8 cellular contexts compared by ENCODE assay signal in the genomic region with DNA sequence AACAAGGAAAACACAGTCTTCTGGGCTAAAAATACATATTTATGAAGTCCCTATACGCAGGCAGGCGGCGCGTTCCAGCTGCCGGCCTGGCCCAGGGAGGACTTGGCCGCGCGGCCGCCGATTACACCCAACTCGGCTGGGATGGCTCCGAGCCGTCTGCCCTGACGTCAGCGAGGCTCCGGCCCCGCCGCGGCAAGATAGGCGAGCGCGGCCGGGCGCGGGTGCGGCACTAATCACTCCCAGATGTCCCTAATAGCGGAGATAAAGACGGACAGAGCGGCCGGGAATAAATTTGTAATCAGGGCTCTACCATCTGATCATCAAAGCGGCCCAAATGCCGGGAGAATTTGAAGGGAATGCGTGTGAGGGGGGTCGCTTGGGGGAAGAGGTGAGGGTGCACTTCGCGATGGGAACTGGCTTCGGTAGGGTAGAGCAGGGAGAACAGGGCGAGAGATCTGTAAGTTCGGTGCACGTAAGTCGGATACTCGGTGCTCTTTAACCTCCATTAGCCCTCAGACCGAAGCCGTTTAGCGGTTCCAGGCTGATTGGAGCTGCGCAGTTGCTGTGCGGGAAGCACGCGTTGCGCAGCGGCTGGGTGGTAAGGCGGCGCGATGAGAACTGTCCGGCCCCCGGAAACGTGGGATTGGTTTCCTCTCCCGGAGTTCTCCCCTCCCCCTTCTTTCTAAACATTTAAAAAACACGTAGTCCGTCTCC. TPM values are rescaled to one million over a fixed set of nuclear protein-coding genes. Genes with fewer than 3 reads are reported as not detected.
A peak's percentile ranks its signal among the peaks of the same experiment; 100 is the strongest.
DNase-seq lines count a peak whose midpoint lies in the region; ATAC-seq and TF ChIP-seq lines count a peak whose summit lies in the region.

No MANE protein-coding gene starts in this region.

- no peaks in the 10 kb centered on the region for H3K36me3 ChIP-seq in CD4-positive, alpha-beta memory T cell (ENCODE audit: insufficient read depth, low read length)
- H3K36me3 ChIP-seq in suprapubic skin, result no peaks in the 10 kb centered on the region
- no peaks in the 10 kb centered on the region for H3K36me3 ChIP-seq in PC-3 (ENCODE audit: low read depth, low read length)

- H3F3A ChIP-seq in PC-3 (ENCODE audit: low read length, unreplicated experiment), result no peaks in the 10 kb centered on the region

- H3K4me1 Mint-ChIP-seq in CD4-positive, alpha-beta memory T cell, result peaks cover 10 to 51% (median 26%) of the 10 kb centered on the region in 4 donors

- POLR2A ChIA-PET in CD4-positive, alpha-beta memory T cell (lab: Charles Lee; ENCODE audit: partially characterized antibody), result no interaction called here
- POLR2A ChIA-PET in PC-3 (lab: Charles Lee; ENCODE audit: unreplicated experiment), result no interaction called here

- intact Hi-C loops in CD4-positive, alpha-beta memory T cell (cut with micrococcal nuclease), result no loop called here
- intact Hi-C loops in left colon (cut with DNase I, micrococcal nuclease) (no loop called here), PC-3 (cut with micrococcal nuclease) (no loop called here)

- H3K4me1 ChIP-seq in CD4-positive, alpha-beta memory T cell (ENCODE audit: insufficient read depth, low read length), result peaks cover 14% of the 10 kb centered on the region
- H3K4me1 ChIP-seq in suprapubic skin (peaks cover 48% of the 10 kb centered on the region), PC-3 (ENCODE audit: insufficient read depth, low read length) (no peaks in the 10 kb centered on the region)

- ATAC-seq in left colon (peak; percentile 78), PC-3 (no peak), HG03565 (IDR thresholded peaks at IDR 0.05; ENCODE audit: unreplicated experiment) (no peak)

- no peaks in the 10 kb centered on the region for H3K9me2 ChIP-seq in PC-3 (replicated peaks; ENCODE audit: low read length)

- no peak overlapping the region for H2AFZ ChIP-seq in PC-3 (ENCODE audit: low read length)

- no peak for DNase-seq in CD4-positive, alpha-beta memory T cell
- DNase-seq in M059J (ENCODE audit: low read depth), result peak; percentile 66
- DNase-seq in cardiac fibroblast (ENCODE audit: low read depth in 2 of 2), result peak; percentile 90 to 97
- DNase-seq in left colon, result peak; percentile 71 to 72
- peak; percentile 92 to 93 for DNase-seq in suprapubic skin (ENCODE audit: low spot score in 2 of 2)
- no peak for DNase-seq in PC-3
- no peak for DNase-seq in C1 segment of cervical spinal cord (lab: John Stamatoyannopoulos, UW)

- under 1% methylated on average over 25 of the region's 60 CpGs for WGBS in suprapubic skin

- H3K27ac Mint-ChIP-seq in CD4-positive, alpha-beta memory T cell, result peak overlapping the region in 3 of 7 donors; percentile 41 to 90 (median 55)

- no TSS peak for BruUV-seq in PC-3 (replicated peaks; lab: Mats Ljungman, UMichigan)

- TF ChIP-seq CTCF in cardiac fibroblast (IDR thresholded peaks at IDR 0.05; ENCODE audit: low read depth, low read length), result peak; percentile 18
- no peak for TF ChIP-seq CTCF in suprapubic skin (IDR thresholded peaks at IDR 0.05)
- TF ChIP-seq CTCF in PC-3 (conservative IDR thresholded peaks at IDR 0.05; ENCODE audit: low read depth, low read length), result no peak

- H3K4me2 ChIP-seq in PC-3 (ENCODE audit: low read length), result no peak overlapping the region

- no peaks in the 10 kb centered on the region for H3K79me2 ChIP-seq in PC-3 (ENCODE audit: low read length)

- H3K9me3 ChIP-seq in CD4-positive, alpha-beta memory T cell (ENCODE audit: control insufficient read depth in 1 of 2, low read length in 2 of 2), result no peaks in the 10 kb centered on the region
- H3K9me3 ChIP-seq in suprapubic skin (no peaks in the 10 kb centered on the region), PC-3 (ENCODE audit: low read length) (no peaks in the 10 kb centered on the region)

- no peak overlapping the region for H3K4me3 ChIP-seq in CD4-positive, alpha-beta memory T cell (ENCODE audit: low read length in 2 of 2)
- H3K4me3 ChIP-seq in cardiac fibroblast (replicated peaks in 1 of 2; ENCODE audit: low read depth in 2 of 2, low read length in 2 of 2), result peak overlapping the region; percentile 51 to 56
- peak overlapping the region; percentile 43 for H3K4me3 ChIP-seq in suprapubic skin
- no peak overlapping the region for H3K4me3 ChIP-seq in PC-3 (ENCODE audit: low read length)

- CTCF ChIA-PET in CD4-positive, alpha-beta memory T cell (lab: Charles Lee; ENCODE audit: partially characterized antibody), result no interaction called here
- CTCF ChIA-PET in PC-3 (lab: Charles Lee), result no interaction called here

- no peak for TF ChIP-seq EP300 in suprapubic skin (IDR thresholded peaks at IDR 0.05)

- H3K27me3 Mint-ChIP-seq in CD4-positive, alpha-beta memory T cell, result peaks cover 76 to 85% of the 10 kb centered on the region in 2 donors

- H3K36me3 Mint-ChIP-seq in CD4-positive, alpha-beta memory T cell, result peaks cover 0 to 5% of the 10 kb centered on the region in 2 donors

- H3K27ac ChIP-seq in CD4-positive, alpha-beta memory T cell (ENCODE audit: low read depth, low read length), result no peak overlapping the region
- peak overlapping the region; percentile 74 for H3K27ac ChIP-seq in suprapubic skin
- no peak overlapping the region for H3K27ac ChIP-seq in PC-3 (ENCODE audit: low read length)

- peak overlapping the region; percentile 8 to 71 (median 60) for H3K4me3 Mint-ChIP-seq in CD4-positive, alpha-beta memory T cell

- TF ChIP-seq POLR2A in suprapubic skin (IDR thresholded peaks at IDR 0.05), result peak in 1 of 2 donors; percentile 17

- no peaks in the 10 kb centered on the region for H4K20me1 ChIP-seq in PC-3 (ENCODE audit: low read length)

- peaks cover 0 to 59% (median 30%) of the 10 kb centered on the region in 8 donors for H3K9me3 Mint-ChIP-seq in CD4-positive, alpha-beta memory T cell

- no peak overlapping the region for H3K9ac ChIP-seq in PC-3 (ENCODE audit: low read length)

- H3K27me3 ChIP-seq in CD4-positive, alpha-beta memory T cell (ENCODE audit: insufficient read depth, low read length), result peaks cover 98% of the 10 kb centered on the region
- peaks cover 99% of the 10 kb centered on the region for H3K27me3 ChIP-seq in suprapubic skin
- H3K27me3 ChIP-seq in PC-3 (ENCODE audit: low read length), result peaks cover 44% of the 10 kb centered on the region

RNA-seq across cellular contexts. Expression of a gene that starts 7.7 kb away (rescaled TPM):
- total RNA-seq in CD4-positive, alpha-beta memory T cell, result not detected
- not detected for polyA plus RNA-seq in CD4-positive, alpha-beta memory T cell
- not detected in 2 replicates for total RNA-seq in M059J (2014; rRNA removed; shearing (Covaris generic))
- 10 to 100 TPM in 1 of 2 donors, 1 to 10 TPM in 1; 2.0 to 18.9 TPM for total RNA-seq in left colon
- total RNA-seq in suprapubic skin, result 1 to 10 TPM in 3 of 4 donors, under 1 TPM in 1; 0.96 to 5.0 (median 3.3) TPM
- total RNA-seq in PC-3 (2014; rRNA removed), result not detected in 2 replicates

Comparison
In these comparisons a context has a peak if more than half of its experiments do, and no peak if none do; other contexts are left out.
1. DNase-seq: peak in M059J (single experiment), cardiac fibroblast (2 of 2), left colon (2 of 2) and suprapubic skin (2 of 2); none in CD4-positive, alpha-beta memory T cell (0 of 5), PC-3 (single experiment) and C1 segment of cervical spinal cord (0 of 14).
2. H3K4me3 ChIP-seq: peak in cardiac fibroblast (2 of 2) and suprapubic skin (single experiment); none in CD4-positive, alpha-beta memory T cell (0 of 2) and PC-3 (single experiment).